ENCODE assay signal across 19 cellular contexts in the genomic region with DNA sequence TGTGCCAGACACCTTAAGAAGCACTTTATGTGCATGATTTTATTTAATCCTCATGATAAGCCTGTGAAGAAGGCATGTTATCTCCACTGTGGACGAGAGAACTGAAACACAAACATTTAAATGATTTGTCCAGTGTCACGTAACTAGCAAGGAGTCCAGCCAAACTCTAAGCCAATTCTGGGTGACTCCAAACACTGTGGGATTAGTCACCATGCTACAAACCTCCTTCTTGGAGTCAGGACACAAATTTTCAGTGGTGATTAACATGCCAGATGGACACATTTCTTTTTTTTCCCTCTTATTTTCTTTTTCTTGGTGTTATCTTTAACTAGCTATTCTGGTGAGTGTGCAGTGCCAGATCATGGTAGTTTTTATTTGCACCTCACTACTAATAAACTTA.
DNase-seq lines count a peak whose midpoint lies in the region; FAIRE-seq and TF ChIP-seq lines count a peak whose summit lies in the region.
"Had no signal": no experiment of that assay in that cellular context is flagged by ENCODE, and none has a peak within 500 bp of the region (broad histone marks: within the 10 kb centered on the region; RNA-seq: fewer than 3 reads in every experiment).

No MANE protein-coding gene starts in this region.

- peak; percentile 83 for DNase-seq in AG08396 (ENCODE audit: low spot score)
- DNase-seq in H54 (ENCODE audit: insufficient read length, low spot score) = peak; percentile 11
- DNase-seq in astrocyte of the hippocampus (ENCODE audit: low read depth, low spot score) = peak; percentile 69
- DNase-seq in keratinocyte (ENCODE audit: low read depth, low spot score) = no peak
- DNase-seq in activated CD8-positive, alpha-beta memory T cell treated with anti-CD3 and anti-CD28 coated beads, Interleukin-2, amount 50 U/mL, for 4 hours = no peak
- no peak for DNase-seq in HPDE6-E6E7 (ENCODE audit: extremely low spot score)
- DNase-seq in NCI-H2029 (lab: John Stamatoyannopoulos, UW) = no peak
- no peak for DNase-seq in GM13977 (ENCODE audit: low spot score)
- DNase-seq: activated naive CD8-positive, alpha-beta T cell treated with anti-CD3 and anti-CD28 coated beads, Interleukin-2, amount 50 U/mL, for 24 hours; activated T-cell treated with anti-CD3 and anti-CD28 coated beads, Interleukin-2, amount 50 U/mL, for 72 hours; dermis blood vessel endothelial cell; DND-41; esophagus squamous epithelium; NCI-H1092 treated with DMSO at 0.1 percent for 48 hours; NK-92 treated with Interleukin-12 subunit alpha and Interleukin-12 subunit beta, amount 100 ng/mL, for 24 hours; nucleus accumbens; SIG-M5; stomach had no signal

- no peak overlapping the region for H2AFZ ChIP-seq in keratinocyte (ENCODE audit: control insufficient read depth, low read length)

- H4K20me1 ChIP-seq in keratinocyte (ENCODE audit: control insufficient read depth, extremely low read depth, insufficient read depth, low read length) = no peaks in the 10 kb centered on the region

- FAIRE-seq in H54 (lab: Jason Lieb, UNC) (peak; percentile 88), keratinocyte (lab: Jason Lieb, UNC) (peak; percentile 17)

- no peak for TF ChIP-seq CTCF in keratinocyte (optimal IDR thresholded peaks at IDR 0.05 in 1 of 3, IDR thresholded peaks at IDR 0.05 in 1 of 3, conservative IDR thresholded peaks at IDR 0.05 in 1 of 3; ENCODE audit: extremely low read depth in 1 of 3, insufficient read depth in 2 of 3, low read length in 3 of 3)
- no peak for TF ChIP-seq CTCF in GM13977 (IDR thresholded peaks at IDR 0.05; ENCODE audit: extremely low read depth, insufficient read depth, missing control alignments)

- no peak overlapping the region for H3K27ac ChIP-seq in keratinocyte (ENCODE audit: control insufficient read depth, insufficient read depth, low read length)
- H3K27ac ChIP-seq: C4-2B, esophagus squamous epithelium, stomach had no signal

- no peaks in the 10 kb centered on the region for H3K4me1 ChIP-seq in keratinocyte (ENCODE audit: control insufficient read depth, extremely low read depth, insufficient read depth, low read length)
- H3K4me1 ChIP-seq: esophagus squamous epithelium had no signal

- no peak overlapping the region for H3K4me3 ChIP-seq in keratinocyte (ENCODE audit: control insufficient read depth in 2 of 3, extremely low read depth in 1 of 3, insufficient read depth in 2 of 3, low read depth in 1 of 3, low read length in 3 of 3)
- H3K4me3 ChIP-seq: esophagus squamous epithelium, stomach had no signal

- in situ Hi-C loops in GM13977 (cut with MboI; ENCODE audit: low pct_unique_long_range_greater_than_20kb, low sequenced_read_pairs, unreplicated experiment) = no loop called here

- no peaks in the 10 kb centered on the region for H3K27me3 ChIP-seq in keratinocyte (ENCODE audit: control insufficient read depth, extremely low read depth, insufficient read depth, low read length)
- H3K27me3 ChIP-seq: esophagus squamous epithelium, stomach had no signal

- no peak overlapping the region for H3K9ac ChIP-seq in keratinocyte (ENCODE audit: control insufficient read depth, extremely low read depth, insufficient read depth, low read length)

- no peaks in the 10 kb centered on the region for H3K36me3 ChIP-seq in keratinocyte (ENCODE audit: control insufficient read depth in 2 of 2, extremely low read depth in 1 of 2, insufficient read depth in 2 of 2, low read length in 2 of 2)
- H3K36me3 ChIP-seq: esophagus squamous epithelium, stomach had no signal

- dilution Hi-C loops in keratinocyte (cut with MboI; ENCODE audit: extremely low pct_ligation_motif_present, low sequenced_read_pairs) = no loop called here

- no peak for TF ChIP-seq POLR2A in H54 (IDR thresholded peaks at IDR 0.05; ENCODE audit: low read depth, low read length)

- H3K4me2 ChIP-seq in keratinocyte (ENCODE audit: control insufficient read depth, extremely low read depth, insufficient read depth, low read depth, low read length) = no peak overlapping the region

- H3K79me2 ChIP-seq in keratinocyte (ENCODE audit: control insufficient read depth, insufficient read depth, low read length) = no peaks in the 10 kb centered on the region

- H3K9me3 ChIP-seq in keratinocyte (ENCODE audit: control insufficient read depth, low read depth, low read length) = no peaks in the 10 kb centered on the region
- H3K9me3 ChIP-seq: esophagus squamous epithelium had no signal

- H3K9me1 ChIP-seq in keratinocyte (ENCODE audit: control insufficient read depth, extremely low read depth, insufficient read depth, low read length) = no peaks in the 10 kb centered on the region

Comparison
In these comparisons a context has a peak if more than half of its experiments do, and no peak if none do; other contexts are left out.
1. DNase-seq: peak in AG08396 (single experiment), H54 (single experiment) and astrocyte of the hippocampus (single experiment); none in keratinocyte (single experiment), activated CD8-positive, alpha-beta memory T cell treated with anti-CD3 and anti-CD28 coated beads, Interleukin-2, amount 50 U/mL, for 4 hours (single experiment), HPDE6-E6E7 (single experiment), NCI-H2029 (single experiment) and GM13977 (single experiment).